ENCODE assay signal across 16 cellular contexts in genomic region chr7:96548664-96549063, GRCh38.
DNase-seq lines count a peak whose midpoint lies in the region; ATAC-seq, FAIRE-seq and TF ChIP-seq lines count a peak whose summit lies in the region.
"Had no signal": no experiment of that assay in that cellular context is flagged by ENCODE, and none has a peak within 500 bp of the region (broad histone marks: within the 10 kb centered on the region; RNA-seq: fewer than 3 reads in every experiment).

No MANE protein-coding gene starts in this region.

- H3K36me3 ChIP-seq in bronchial epithelial cell (ENCODE audit: control insufficient read depth, insufficient read depth, low read length) (no peaks in the 10 kb centered on the region), GM23248 (ENCODE audit: low read depth) (no peaks in the 10 kb centered on the region), mucosa of descending colon (ENCODE audit: low read depth) (no peaks in the 10 kb centered on the region)
- H3K36me3 ChIP-seq: transverse colon had no signal

- ATAC-seq in HG03442 (IDR thresholded peaks at IDR 0.05; ENCODE audit: unreplicated experiment) (no peak), mucosa of descending colon (no peak)
- ATAC-seq: activated naive CD4-positive, alpha-beta T cell treated with anti-CD3 and anti-CD28 coated beads, Interleukin-2, amount 50 U/mL, for 72 hours had no signal

- H3K36me3 Mint-ChIP-seq in endothelial cell (ENCODE audit: low read depth, unreplicated experiment), result no peaks in the 10 kb centered on the region
- H3K36me3 Mint-ChIP-seq: activated naive CD4-positive, alpha-beta T cell treated with anti-CD3 and anti-CD28 coated beads, Interleukin-2, amount 50 U/mL, for 72 hours had no signal

- intact Hi-C loops in mucosa of descending colon (cut with DNase I, micrococcal nuclease), result no loop called here

- H3K9me2 ChIP-seq in GM23248 (ENCODE audit: insufficient read depth), result no peaks in the 10 kb centered on the region

- H3K27ac ChIP-seq in 22Rv1 (peak overlapping the region; percentile 60), GM23248 (no peak overlapping the region)
- H3K27ac ChIP-seq: transverse colon had no signal

- no peaks in the 10 kb centered on the region for H3K9me3 Mint-ChIP-seq in endothelial cell (ENCODE audit: unreplicated experiment)
- H3K9me3 Mint-ChIP-seq: central memory CD8-positive, alpha-beta T cell; endodermal cell had no signal

- H4K20me1 ChIP-seq in GM23248 (ENCODE audit: insufficient read depth), result no peaks in the 10 kb centered on the region

- 64 to 68% methylated on average over 5 of the region's 5 CpGs for WGBS in GM23248 (ENCODE audit: low coverage in 1 of 2, low lambda C conversion rate in 2 of 2, missing lambda C conversion rate in 2 of 2), 2 experiments

- H3F3A ChIP-seq in GM23248 (ENCODE audit: insufficient read depth), result no peaks in the 10 kb centered on the region

- H3K27me3 Mint-ChIP-seq in endothelial cell (ENCODE audit: unreplicated experiment), result no peaks in the 10 kb centered on the region

- in situ Hi-C loops in GM23248 (cut with MboI), result no loop called here

- H3K4me3 Mint-ChIP-seq in endothelial cell (ENCODE audit: unreplicated experiment), result no peak overlapping the region
- H3K4me3 Mint-ChIP-seq: central memory CD8-positive, alpha-beta T cell; endodermal cell had no signal

- DNase-seq in LHCN-M2 (ENCODE audit: low read depth) (peak; percentile 40), NCI-H2171 treated with DMSO at 0.1 percent for 48 hours (lab: John Stamatoyannopoulos, UW) (peak; percentile 85), bronchial epithelial cell (ENCODE audit: low read depth) (peak; percentile 99), endothelial cell (ENCODE audit: low spot score) (no peak), GM23248 (no peak), mucosa of descending colon (no peak)
- DNase-seq: DND-41; endodermal cell; NCI-H524 treated with DMSO at 0.1 percent for 48 hours; stimulated activated CD4-positive, alpha-beta T cell treated with anti-CD3 and anti-CD28 coated beads, Interleukin-1b, Interleukin-23, amount 100 ng/mL, for 48 hours; transverse colon had no signal

- no peak overlapping the region for H2AFZ ChIP-seq in GM23248

- H3K4me2 ChIP-seq in GM23248 (ENCODE audit: unreplicated experiment), result no peak overlapping the region

- no peaks in the 10 kb centered on the region for H3K4me1 ChIP-seq in GM23248 (ENCODE audit: insufficient read depth)
- H3K4me1 ChIP-seq in mucosa of descending colon (ENCODE audit: low read depth), result no peaks in the 10 kb centered on the region
- H3K4me1 ChIP-seq: transverse colon had no signal

- H3K4me1 Mint-ChIP-seq in endothelial cell (ENCODE audit: unreplicated experiment), result peaks cover 5% of the 10 kb centered on the region
- H3K4me1 Mint-ChIP-seq: central memory CD8-positive, alpha-beta T cell; endodermal cell had no signal

- no peak overlapping the region for H3K27ac Mint-ChIP-seq in endothelial cell (ENCODE audit: unreplicated experiment)
- H3K27ac Mint-ChIP-seq: activated naive CD4-positive, alpha-beta T cell treated with anti-CD3 and anti-CD28 coated beads, Interleukin-2, amount 50 U/mL, for 72 hours; endodermal cell had no signal

- H3K27me3 ChIP-seq in bronchial epithelial cell (ENCODE audit: control insufficient read depth, insufficient read depth, low read length) (no peaks in the 10 kb centered on the region), GM23248 (replicated peaks; ENCODE audit: insufficient read depth) (no peaks in the 10 kb centered on the region)
- H3K27me3 ChIP-seq: transverse colon had no signal

- peak; percentile 50 for FAIRE-seq in bronchial epithelial cell (lab: Jason Lieb, UNC)
- FAIRE-seq: TTC549 had no signal

- no peak overlapping the region for H3K9ac ChIP-seq in GM23248

- H3K4me3 ChIP-seq in bronchial epithelial cell (ENCODE audit: low read depth, low read length) (no peak overlapping the region), GM23248 (no peak overlapping the region), mucosa of descending colon (no peak overlapping the region)
- H3K4me3 ChIP-seq: transverse colon had no signal

- no peaks in the 10 kb centered on the region for H3K9me3 ChIP-seq in GM23248 (ENCODE audit: low read depth)
- H3K9me3 ChIP-seq in mucosa of descending colon, result no peaks in the 10 kb centered on the region
- H3K9me3 ChIP-seq: transverse colon had no signal

- TF ChIP-seq CTCF in 22Rv1 (IDR thresholded peaks at IDR 0.05), result no peak
- no peak for TF ChIP-seq CTCF in bronchial epithelial cell (IDR thresholded peaks at IDR 0.05; ENCODE audit: insufficient read depth, low read length, severe bottlenecking)
- no peak for TF ChIP-seq CTCF in endothelial cell (IDR thresholded peaks at IDR 0.05; ENCODE audit: unreplicated experiment)
- no peak for TF ChIP-seq CTCF in mucosa of descending colon (IDR thresholded peaks at IDR 0.05)

- no peaks in the 10 kb centered on the region for H3K79me2 ChIP-seq in GM23248 (ENCODE audit: insufficient read depth)

Comparison
In these comparisons a context has a peak if more than half of its experiments do, and no peak if none do; other contexts are left out.
1. DNase-seq: peak in LHCN-M2 (single experiment), NCI-H2171 treated with DMSO at 0.1 percent for 48 hours (single experiment) and bronchial epithelial cell (single experiment); none in endothelial cell (single experiment), GM23248 (single experiment) and mucosa of descending colon (0 of 3).